In genomic region chr14:63759454-63759853, GRCh38 we compare ENCODE assay signal across 9 cellular contexts. TPM values are rescaled to one million over a fixed set of nuclear protein-coding genes. Genes with fewer than 3 reads are reported as not detected.
DNase-seq lines count a peak whose midpoint lies in the region; ATAC-seq and TF ChIP-seq lines count a peak whose summit lies in the region.
"Had no signal": no experiment of that assay in that cellular context is flagged by ENCODE, and none has a peak within 500 bp of the region (broad histone marks: within the 10 kb centered on the region; RNA-seq: fewer than 3 reads in every experiment).

No MANE protein-coding gene starts in this region.

- H3K4me2 ChIP-seq in DOHH2 (ENCODE audit: low read length): peak overlapping the region; percentile 60
- peak overlapping the region; percentile 57 for H3K4me2 ChIP-seq in Loucy (ENCODE audit: low read depth, low read length, poor library complexity, severe bottlenecking)

- ATAC-seq in GM19468 (IDR thresholded peaks at IDR 0.05; ENCODE audit: extremely low read depth, unreplicated experiment): peak; percentile 60
- peak; percentile 56 to 65 for ATAC-seq in left cardiac atrium

- H2AFZ ChIP-seq in Loucy (ENCODE audit: low read length): peak overlapping the region; percentile 90

- H3K4me3 ChIP-seq in DOHH2 (ENCODE audit: low read length) (peak overlapping the region; percentile 41), Loucy (ENCODE audit: low read length, poor library complexity, severe bottlenecking) (peak overlapping the region; percentile 44), WERI-Rb-1 (ENCODE audit: low read depth, low read length) (no peak overlapping the region)

- intact Hi-C loops in left cardiac atrium (cut with DNase I): no loop called here
- intact Hi-C loops in posterior vena cava (cut with DNase I): no loop called here

- no peak for TF ChIP-seq CTCF in DOHH2 (IDR thresholded peaks at IDR 0.05; ENCODE audit: low read depth, low read length, poor library complexity, severe bottlenecking)
- TF ChIP-seq CTCF in Loucy (conservative IDR thresholded peaks at IDR 0.05; ENCODE audit: low read length): no peak
- no peak for TF ChIP-seq CTCF in WERI-Rb-1 (IDR thresholded peaks at IDR 0.05; ENCODE audit: low read depth, low read length)

- H3K9me3 ChIP-seq in DOHH2 (ENCODE audit: control insufficient read depth, insufficient read depth, low read length) (no peaks in the 10 kb centered on the region), Loucy (ENCODE audit: insufficient read depth, low read depth, low read length) (no peaks in the 10 kb centered on the region), WERI-Rb-1 (ENCODE audit: severe bottlenecking) (no peaks in the 10 kb centered on the region)

- H3K9me2 ChIP-seq in DOHH2 (replicated peaks; ENCODE audit: control insufficient read depth, low read length) (no peaks in the 10 kb centered on the region), Loucy (replicated peaks; ENCODE audit: low read depth, low read length) (no peaks in the 10 kb centered on the region)

- H3K36me3 ChIP-seq in DOHH2 (ENCODE audit: control insufficient read depth, low read length) (no peaks in the 10 kb centered on the region), Loucy (ENCODE audit: insufficient read depth, low read length) (no peaks in the 10 kb centered on the region), WERI-Rb-1 (no peaks in the 10 kb centered on the region)

- H3K79me2 ChIP-seq in DOHH2 (ENCODE audit: control insufficient read depth, low read length) (no peaks in the 10 kb centered on the region), Loucy (ENCODE audit: insufficient read depth, low read length) (no peaks in the 10 kb centered on the region)

- H3K27me3 ChIP-seq in DOHH2 (ENCODE audit: control insufficient read depth, low read length) (no peaks in the 10 kb centered on the region), Loucy (ENCODE audit: insufficient read depth, low read length, poor library complexity, severe bottlenecking) (no peaks in the 10 kb centered on the region), WERI-Rb-1 (ENCODE audit: insufficient read depth, low read depth, severe bottlenecking) (no peaks in the 10 kb centered on the region)

- peak overlapping the region; percentile 38 for H3K9ac ChIP-seq in Loucy (ENCODE audit: low read depth, low read length, poor library complexity, severe bottlenecking)

- no peak overlapping the region for H3K27ac ChIP-seq in DOHH2 (ENCODE audit: low read depth, low read length)
- H3K27ac ChIP-seq in WERI-Rb-1: no peak overlapping the region
- H3K27ac ChIP-seq: HL-60 had no signal

- H4K20me1 ChIP-seq in DOHH2 (ENCODE audit: control insufficient read depth, insufficient read depth, low read depth, low read length) (no peaks in the 10 kb centered on the region), Loucy (ENCODE audit: insufficient read depth, low read length, poor library complexity, severe bottlenecking) (no peaks in the 10 kb centered on the region)

- DNase-seq in left cardiac atrium (no peak), posterior vena cava (ENCODE audit: low spot score) (no peak), cortex of kidney (lab: John Stamatoyannopoulos, UW) (no peak), WERI-Rb-1 (no peak), COR-L47 (lab: John Stamatoyannopoulos, UW) (no peak)

- H3F3A ChIP-seq in DOHH2 (ENCODE audit: control insufficient read depth, insufficient read depth) (0 out of 2 replicates have a peak, but pooled peaks cover 3% of the 10 kb centered on the region), Loucy (ENCODE audit: low read depth) (no peaks in the 10 kb centered on the region)

- H3K4me1 ChIP-seq in DOHH2 (ENCODE audit: control insufficient read depth, low read length): peaks cover 13% of the 10 kb centered on the region
- H3K4me1 ChIP-seq in Loucy (ENCODE audit: insufficient read depth, low read length, poor library complexity, severe bottlenecking): peaks cover 11% of the 10 kb centered on the region

RNA-seq across cellular contexts. Expression of gene SGPP1, which starts 31.6 kb away (rescaled TPM):
- total RNA-seq in left cardiac atrium (1 to 10 TPM; 7.3 to 8.6 TPM), posterior vena cava (10 to 100 TPM; 16.4 to 17.7 TPM)
